In genomic region chr20:25864986-25865714, GRCh38 we compare ENCODE assay signal across 9 cellular contexts.
DNase-seq lines count a peak whose midpoint lies in the region; ATAC-seq, FAIRE-seq and TF ChIP-seq lines count a peak whose summit lies in the region.
"Had no signal": no experiment of that assay in that cellular context is flagged by ENCODE, and none has a peak within 500 bp of the region (broad histone marks: within the 10 kb centered on the region; RNA-seq: fewer than 3 reads in every experiment).

No MANE protein-coding gene starts in this region.

- H3K36me3 ChIP-seq in H7 (replicated peaks; ENCODE audit: control insufficient read depth, insufficient read depth, low read length) (no peaks in the 10 kb centered on the region), skeletal muscle tissue (ENCODE audit: control insufficient read depth in 3 of 3, insufficient read depth in 3 of 3, low read length in 3 of 3) (no peaks in the 10 kb centered on the region)

- POLR2A ChIA-PET in activated CD4-positive, alpha-beta memory T cell treated with anti-CD3 and anti-CD28 coated beads for 36 hours (lab: Charles Lee), result no interaction called here

- CTCF ChIA-PET in activated CD4-positive, alpha-beta memory T cell treated with anti-CD3 and anti-CD28 coated beads for 36 hours (lab: Charles Lee), result no interaction called here

- no peak for FAIRE-seq in D721Med (lab: Jason Lieb, UNC)

- H3K9ac ChIP-seq in skeletal muscle tissue (ENCODE audit: low read depth in 1 of 3, low read length in 3 of 3), result peak overlapping the region; percentile 51 to 66 (median 53)

- H3K4me3 Mint-ChIP-seq in activated CD4-positive, alpha-beta memory T cell treated with anti-CD3 and anti-CD28 coated beads for 36 hours, result peak overlapping the region; percentile 45

- H3K4me1 Mint-ChIP-seq in activated CD4-positive, alpha-beta memory T cell treated with anti-CD3 and anti-CD28 coated beads for 36 hours (ENCODE audit: low read depth), result peaks cover 47% of the 10 kb centered on the region

- WGBS in right cardiac atrium, result 55% methylated on average over 28 of the region's 28 CpGs

- H3K27ac ChIP-seq in right cardiac atrium (ENCODE audit: low read length), result no peak overlapping the region
- H3K27ac ChIP-seq in skeletal muscle tissue (ENCODE audit: low read depth, low read length), result no peak overlapping the region
- H3K27ac ChIP-seq: VCaP had no signal

- intact Hi-C loops in activated CD4-positive, alpha-beta memory T cell treated with anti-CD3 and anti-CD28 coated beads for 36 hours (cut with micrococcal nuclease), result no loop called here
- intact Hi-C loops in right cardiac atrium (cut with DNase I), result no loop called here

- no peak for TF ChIP-seq CTCF in D721Med (IDR thresholded peaks at IDR 0.05; ENCODE audit: insufficient read depth, missing control alignments)

- ATAC-seq in right cardiac atrium, result no peak
- no peak for ATAC-seq in HG03439 (IDR thresholded peaks at IDR 0.05; ENCODE audit: unreplicated experiment)

- H3K4me3 ChIP-seq in H7 (ENCODE audit: insufficient read depth, low read depth, low read length) (peak overlapping the region; percentile 20; the same call in 1 of the 2 replicates), right cardiac atrium (ENCODE audit: low read length) (peak overlapping the region; percentile 37), skeletal muscle tissue (ENCODE audit: low read length in 3 of 3) (peak overlapping the region; percentile 68 to 78 (median 70))

- peaks cover 64% of the 10 kb centered on the region for H3K27me3 Mint-ChIP-seq in activated CD4-positive, alpha-beta memory T cell treated with anti-CD3 and anti-CD28 coated beads for 36 hours

- no peaks in the 10 kb centered on the region for H3K9me3 Mint-ChIP-seq in activated CD4-positive, alpha-beta memory T cell treated with anti-CD3 and anti-CD28 coated beads for 36 hours

- H3K4me1 ChIP-seq in right cardiac atrium (ENCODE audit: control insufficient read depth, insufficient read depth, low read length), result no peaks in the 10 kb centered on the region
- peaks cover 46 to 54% (median 53%) of the 10 kb centered on the region in 3 donors for H3K4me1 ChIP-seq in skeletal muscle tissue (ENCODE audit: control insufficient read depth in 3 of 3, insufficient read depth in 3 of 3, low read length in 3 of 3)

- H3K9me3 ChIP-seq in right cardiac atrium (ENCODE audit: control insufficient read depth, low read length), result no peaks in the 10 kb centered on the region
- H3K9me3 ChIP-seq in skeletal muscle tissue (ENCODE audit: control insufficient read depth in 3 of 3, low read length in 3 of 3), result no peaks in the 10 kb centered on the region

- H3K27me3 ChIP-seq in H7 (ENCODE audit: control insufficient read depth, insufficient read depth, low read length) (peaks cover 88% of the 10 kb centered on the region), right cardiac atrium (ENCODE audit: control insufficient read depth, insufficient read depth) (no peaks in the 10 kb centered on the region), skeletal muscle tissue (ENCODE audit: control insufficient read depth in 3 of 3, insufficient read depth in 3 of 3, low read length in 3 of 3) (peaks cover 0 to 6% (median 3%) of the 10 kb centered on the region in 3 donors)

- H3K27ac Mint-ChIP-seq in activated CD4-positive, alpha-beta memory T cell treated with anti-CD3 and anti-CD28 coated beads for 36 hours, result no peak overlapping the region

- H3K36me3 Mint-ChIP-seq in activated CD4-positive, alpha-beta memory T cell treated with anti-CD3 and anti-CD28 coated beads for 36 hours, result no peaks in the 10 kb centered on the region

- DNase-seq in H7 (no peak), right cardiac atrium (peak in 1 of 3 donors; percentile 53), superior temporal gyrus (ENCODE audit: extremely low spot score) (no peak), NCI-H1417 (lab: John Stamatoyannopoulos, UW) (no peak), D721Med (ENCODE audit: insufficient read length, low spot score) (no peak)
- DNase-seq in activated CD4-positive, alpha-beta memory T cell treated with anti-CD3 and anti-CD28 coated beads for 36 hours, result no peak

Comparison
In these comparisons a context has a peak if more than half of its experiments do, and no peak if none do; other contexts are left out.
1. H3K4me3 ChIP-seq: peak in every context shown above with its lines; median percentile 70 in skeletal muscle tissue; 37 in right cardiac atrium; 20 in H7.